9 cellular contexts compared by ENCODE assay signal in genomic region chr3:172142074-172143059, GRCh38.
DNase-seq lines count a peak whose midpoint lies in the region; ATAC-seq lines count a peak whose summit lies in the region.
"Had no signal": no experiment of that assay in that cellular context is flagged by ENCODE, and none has a peak within 500 bp of the region (broad histone marks: within the 10 kb centered on the region; RNA-seq: fewer than 3 reads in every experiment).

No MANE protein-coding gene starts in this region.

- no peaks in the 10 kb centered on the region for H3K27me3 Mint-ChIP-seq in activated T-cell treated with anti-CD3 and anti-CD28 coated beads, Interleukin-2, amount 50 U/mL, for 4 hours (ENCODE audit: low read depth)

- H3K4me1 Mint-ChIP-seq in activated T-cell treated with anti-CD3 and anti-CD28 coated beads, Interleukin-2, amount 50 U/mL, for 4 hours (ENCODE audit: low read depth): peaks cover 69% of the 10 kb centered on the region

- no peaks in the 10 kb centered on the region for H3K9me3 Mint-ChIP-seq in activated T-cell treated with anti-CD3 and anti-CD28 coated beads, Interleukin-2, amount 50 U/mL, for 4 hours

- 0 out of 2 replicates have a peak, but pooled peaks cover 2% of the 10 kb centered on the region for H3K9me3 ChIP-seq in SJSA1 (replicated peaks)

- peak overlapping the region; percentile 79 for H3K27ac ChIP-seq in SJSA1

- peaks cover 6% of the 10 kb centered on the region for H3K36me3 Mint-ChIP-seq in activated T-cell treated with anti-CD3 and anti-CD28 coated beads, Interleukin-2, amount 50 U/mL, for 4 hours (ENCODE audit: insufficient read depth)

- no peaks in the 10 kb centered on the region for H3K27me3 ChIP-seq in SJSA1 (replicated peaks)

- H3K36me3 ChIP-seq in SJSA1: peaks cover 22% of the 10 kb centered on the region

- peaks cover 57% of the 10 kb centered on the region for H3K4me1 ChIP-seq in SJSA1 (replicated peaks)

- H3K4me3 ChIP-seq in SJSA1: no peak overlapping the region

- no peak for DNase-seq in activated T-cell treated with anti-CD3 and anti-CD28 coated beads, Interleukin-2, amount 50 U/mL, for 4 hours
- DNase-seq in activated T-cell treated with anti-CD3 and anti-CD28 coated beads, Interleukin-2, amount 50 U/mL, for 48 hours: no peak
- DNase-seq in SJSA1 (ENCODE audit: low read depth in 1 of 2, low spot score in 2 of 2) (peak in 1 of 2 experiments; percentile 41), left kidney (ENCODE audit: low read depth, low spot score) (peak; percentile 42), T-helper 1 cell (no peak), putamen (ENCODE audit: low spot score) (no peak)
- no peak for DNase-seq in activated effector memory CD4-positive, alpha-beta T cell treated with anti-CD3 and anti-CD28 coated beads, Interleukin-2, amount 50 U/mL, for 16 hours
- DNase-seq: DND-41 had no signal

- peak overlapping the region; percentile 1 for H3K4me3 Mint-ChIP-seq in activated T-cell treated with anti-CD3 and anti-CD28 coated beads, Interleukin-2, amount 50 U/mL, for 4 hours

- ATAC-seq in activated T-cell treated with anti-CD3 and anti-CD28 coated beads, Interleukin-2, amount 50 U/mL, for 4 hours: no peak
- peak; percentile 87 for ATAC-seq in HG03025 (IDR thresholded peaks at IDR 0.05; ENCODE audit: low FRiP score, unreplicated experiment)
